ENCODE assay signal across 22 cellular contexts in the genomic region with DNA sequence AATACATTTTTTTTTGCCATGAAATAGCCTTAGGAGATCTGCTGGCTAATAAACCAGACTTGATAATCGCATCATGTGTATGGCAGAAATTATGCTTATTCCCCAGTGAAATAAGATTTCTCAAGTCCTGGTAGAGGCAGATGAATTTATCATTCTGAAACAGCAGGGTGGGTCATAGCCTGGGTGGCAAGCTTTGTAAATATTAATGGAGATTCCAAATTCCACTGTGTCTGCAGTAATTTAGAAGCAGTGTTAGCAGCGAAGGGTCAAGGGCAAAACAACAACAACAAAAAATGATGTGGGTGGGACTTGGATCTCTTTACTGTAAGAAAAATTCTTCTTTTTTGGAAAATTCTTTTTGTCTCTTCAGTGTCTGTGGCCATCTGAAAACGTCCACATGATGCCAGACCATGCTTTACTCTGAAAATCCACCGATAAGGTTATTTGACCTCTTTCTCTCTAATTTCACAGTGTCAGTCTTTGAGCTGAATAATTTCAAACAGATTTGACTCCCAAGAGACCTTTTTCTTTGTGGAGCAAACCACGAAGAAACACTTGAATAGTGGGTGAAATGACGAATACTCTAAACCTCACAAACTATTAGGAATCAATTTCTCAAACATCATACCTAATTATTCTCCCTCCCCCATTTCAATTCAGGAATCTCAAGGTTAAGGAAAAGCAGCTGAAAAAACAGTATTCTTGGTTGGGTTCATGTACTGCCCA.
"Had no signal": no experiment of that assay in that cellular context is flagged by ENCODE, and none has a peak within 500 bp of the region (broad histone marks: within the 10 kb centered on the region; RNA-seq: fewer than 3 reads in every experiment).

No MANE protein-coding gene starts in this region.

- H3K27ac Mint-ChIP-seq: effector memory CD8-positive, alpha-beta T cell; stimulated activated memory B cell treated with anti-CD40 and anti-IgM and Interleukin-4, amounts not matched to agents 10 μg/mL and 1 μg/mL and 100 μg/mL, for 72 hours had no signal

- ATAC-seq: effector memory CD8-positive, alpha-beta T cell; heart left ventricle; psoas muscle had no signal

- H3K27ac ChIP-seq: cardiac muscle cell, left ventricle myocardium inferior, psoas muscle, uterus, VCaP had no signal

- H3K4me3 Mint-ChIP-seq: effector memory CD8-positive, alpha-beta T cell; stimulated activated memory B cell treated with anti-CD40 and anti-IgM and Interleukin-4, amounts not matched to agents 10 μg/mL and 1 μg/mL and 100 μg/mL, for 72 hours had no signal

- DNase-seq: activated CD4-positive, CD25-positive, alpha-beta regulatory T cell treated with anti-CD3 and anti-CD28 coated beads, Interleukin-2, amount 50 U/mL, for 72 hours; activated CD8-positive, alpha-beta memory T cell treated with anti-CD3 and anti-CD28 coated beads for 24 hours; activated CD8-positive, alpha-beta memory T cell treated with anti-CD3 and anti-CD28 coated beads, Interleukin-2, amount 50 U/mL, for 48 hours; activated effector memory CD4-positive, alpha-beta T cell treated with anti-CD3 and anti-CD28 coated beads, Interleukin-2, amount 50 U/mL, for 16 hours; activated naive CD4-positive, alpha-beta T cell treated with anti-CD3 and anti-CD28 coated beads, Interleukin-2, amount 50 U/mL, for 16 hours; activated T-cell treated with anti-CD3 and anti-CD28 coated beads, Interleukin-2, amount 50 U/mL, for 48 hours; effector memory CD8-positive, alpha-beta T cell; heart left ventricle; kidney; left ventricle myocardium inferior; psoas muscle; right cardiac atrium; stimulated activated CD4-positive, alpha-beta T cell treated with anti-CD3 and anti-CD28 coated beads, Interleukin-4, amount 100 ng/mL, for 4 hours; SW 1271; T-helper 2 cell; tibial artery; uterus had no signal

- H3K4me1 Mint-ChIP-seq: stimulated activated memory B cell treated with anti-CD40 and anti-IgM and Interleukin-4, amounts not matched to agents 10 μg/mL and 1 μg/mL and 100 μg/mL, for 72 hours had no signal

- H3K4me1 ChIP-seq: left ventricle myocardium inferior, psoas muscle, uterus had no signal

- H3K36me3 ChIP-seq: ascending aorta, cardiac muscle cell, heart left ventricle, left ventricle myocardium inferior, tibial artery, uterus had no signal

- H3K9me3 ChIP-seq: ascending aorta, heart left ventricle, left ventricle myocardium inferior, psoas muscle, tibial artery, uterus had no signal

- H3K9me3 Mint-ChIP-seq: effector memory CD8-positive, alpha-beta T cell had no signal

- H3K4me3 ChIP-seq: ascending aorta, cardiac muscle cell, heart left ventricle, left ventricle myocardium inferior, psoas muscle, tibial artery, uterus had no signal

- H3K36me3 Mint-ChIP-seq: stimulated activated memory B cell treated with anti-CD40 and anti-IgM and Interleukin-4, amounts not matched to agents 10 μg/mL and 1 μg/mL and 100 μg/mL, for 72 hours had no signal

- FAIRE-seq: frontal cortex, kidney had no signal

- H3K27me3 Mint-ChIP-seq: stimulated activated memory B cell treated with anti-CD40 and anti-IgM and Interleukin-4, amounts not matched to agents 10 μg/mL and 1 μg/mL and 100 μg/mL, for 72 hours had no signal

- H3K27me3 ChIP-seq: ascending aorta, cardiac muscle cell, heart left ventricle, tibial artery, uterus had no signal
